15 cellular contexts compared by ENCODE assay signal in the genomic region with DNA sequence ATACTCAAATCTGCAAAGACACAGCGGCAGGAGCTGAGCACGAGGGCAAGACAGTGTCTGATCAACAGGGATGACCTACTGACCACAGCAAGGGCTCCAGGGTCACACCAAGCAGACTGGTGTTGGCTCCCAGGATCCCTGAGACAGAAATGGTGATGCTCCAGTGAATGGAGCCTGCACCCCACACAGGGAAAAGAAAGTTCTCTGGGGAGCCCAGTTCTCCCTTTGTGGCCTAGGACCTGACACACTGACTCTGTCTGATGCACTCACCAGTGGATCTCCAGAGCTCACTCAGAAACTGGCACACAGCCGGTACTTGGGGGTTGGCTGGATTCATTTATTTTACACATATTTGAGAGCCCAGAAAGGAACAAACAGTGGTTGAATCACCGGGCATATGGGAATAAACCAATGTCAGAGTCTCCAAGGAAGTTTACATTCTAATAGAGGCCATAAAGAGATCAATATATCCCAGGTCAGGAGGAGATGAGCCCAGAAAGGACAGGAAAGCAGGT.
DNase-seq lines count a peak whose midpoint lies in the region; ATAC-seq and TF ChIP-seq lines count a peak whose summit lies in the region.
"Had no signal": no experiment of that assay in that cellular context is flagged by ENCODE, and none has a peak within 500 bp of the region (broad histone marks: within the 10 kb centered on the region; RNA-seq: fewer than 3 reads in every experiment).

No MANE protein-coding gene starts in this region.

- H3K4me3 ChIP-seq in foreskin fibroblast (ENCODE audit: low read depth in 1 of 2, low read length in 2 of 2): no peak overlapping the region
- H3K4me3 ChIP-seq: BLaER1 treated with 17β-estradiol and CSF1 and Interleukin-3, amounts not matched to agents 10 nM and 100 nM; GM12878; GM23338 had no signal

- no peak for TF ChIP-seq CTCF in foreskin fibroblast (IDR thresholded peaks at IDR 0.05; ENCODE audit: low read depth, low read length)

- no peaks in the 10 kb centered on the region for H3K9me3 Mint-ChIP-seq in stimulated activated effector memory CD8-positive, alpha-beta T cell treated with anti-CD3 and anti-CD28 coated beads, Interleukin-12 subunit alpha, Interleukin-12 subunit beta, amount 100 ng/mL, for 72 hours
- H3K9me3 Mint-ChIP-seq: CD4-positive, alpha-beta T cell; GM23338; H9 had no signal

- no peaks in the 10 kb centered on the region for H3K36me3 Mint-ChIP-seq in stimulated activated effector memory CD8-positive, alpha-beta T cell treated with anti-CD3 and anti-CD28 coated beads, Interleukin-12 subunit alpha, Interleukin-12 subunit beta, amount 100 ng/mL, for 72 hours

- H3K4me1 Mint-ChIP-seq in stimulated activated effector memory CD8-positive, alpha-beta T cell treated with anti-CD3 and anti-CD28 coated beads, Interleukin-12 subunit alpha, Interleukin-12 subunit beta, amount 100 ng/mL, for 72 hours: no peaks in the 10 kb centered on the region

- no peak overlapping the region for H3K27ac Mint-ChIP-seq in stimulated activated effector memory CD8-positive, alpha-beta T cell treated with anti-CD3 and anti-CD28 coated beads, Interleukin-12 subunit alpha, Interleukin-12 subunit beta, amount 100 ng/mL, for 72 hours
- H3K27ac Mint-ChIP-seq: CD4-positive, alpha-beta T cell; GM23338; H9 had no signal

- ATAC-seq in stimulated activated effector memory CD8-positive, alpha-beta T cell treated with anti-CD3 and anti-CD28 coated beads, Interleukin-12 subunit alpha, Interleukin-12 subunit beta, amount 100 ng/mL, for 72 hours: peak; percentile 24
- ATAC-seq in GM18517 (IDR thresholded peaks at IDR 0.05; ENCODE audit: unreplicated experiment): no peak
- ATAC-seq: GM12878, GM23338 had no signal

- DNase-seq in HCEC 1CT (peak; percentile 10), ecto neural progenitor cell (ENCODE audit: low spot score) (peak; percentile 24), foreskin fibroblast (peak; percentile 23 to 43), SW480 (ENCODE audit: low spot score) (no peak), CD1c-positive myeloid dendritic cell (ENCODE audit: extremely low spot score) (no peak)
- DNase-seq in stimulated activated effector memory CD8-positive, alpha-beta T cell treated with anti-CD3 and anti-CD28 coated beads, Interleukin-12 subunit alpha, Interleukin-12 subunit beta, amount 100 ng/mL, for 72 hours (ENCODE audit: low spot score in 2 of 2): no peak
- DNase-seq: 8988T; Calu3; CD4-positive, alpha-beta T cell; DMS 273 treated with DMSO at 0.1 percent for 48 hours; H9 had no signal

- H3K4me3 Mint-ChIP-seq in stimulated activated effector memory CD8-positive, alpha-beta T cell treated with anti-CD3 and anti-CD28 coated beads, Interleukin-12 subunit alpha, Interleukin-12 subunit beta, amount 100 ng/mL, for 72 hours: no peak overlapping the region
- H3K4me3 Mint-ChIP-seq: CD4-positive, alpha-beta T cell; GM23338; H9 had no signal

Comparison
In these comparisons a context has a peak if more than half of its experiments do, and no peak if none do; other contexts are left out.
1. DNase-seq: peak in HCEC 1CT (single experiment), ecto neural progenitor cell (single experiment) and foreskin fibroblast (2 of 2); none in stimulated activated effector memory CD8-positive, alpha-beta T cell treated with anti-CD3 and anti-CD28 coated beads, Interleukin-12 subunit alpha, Interleukin-12 subunit beta, amount 100 ng/mL, for 72 hours (0 of 2), SW480 (single experiment) and CD1c-positive myeloid dendritic cell (single experiment).